Comparison of ENCODE assay signal across 22 cellular contexts in the genomic region with DNA sequence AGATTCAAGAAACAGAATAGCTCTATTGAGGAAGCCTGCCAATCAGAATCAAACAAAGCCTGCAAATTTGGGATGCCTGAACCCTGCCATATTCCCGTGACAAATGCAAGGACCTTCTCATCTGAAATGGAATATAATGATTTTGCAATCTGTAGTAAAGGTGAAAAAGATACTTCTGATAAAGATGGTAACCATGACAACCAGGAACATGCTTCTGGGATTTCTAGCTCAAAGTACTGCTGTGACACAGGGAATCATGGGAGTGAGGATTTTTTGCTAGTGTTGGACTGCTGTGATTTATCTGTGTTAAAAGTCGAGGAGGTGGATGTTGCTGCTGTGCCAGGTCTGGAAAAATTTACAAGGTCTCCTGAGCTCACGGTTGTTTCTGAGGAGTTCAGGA. TPM values are rescaled to one million over a fixed set of nuclear protein-coding genes. Genes with fewer than 3 reads are reported as not detected.
DNase-seq lines count a peak whose midpoint lies in the region; ATAC-seq and TF ChIP-seq lines count a peak whose summit lies in the region.
"Had no signal": no experiment of that assay in that cellular context is flagged by ENCODE, and none has a peak within 500 bp of the region (broad histone marks: within the 10 kb centered on the region; RNA-seq: fewer than 3 reads in every experiment).

No MANE protein-coding gene starts in this region.

- peaks cover 7% of the 10 kb centered on the region for H3K36me3 Mint-ChIP-seq in MCF 10A (ENCODE audit: insufficient read depth, unreplicated experiment)

- TF ChIP-seq CTCF in MCF 10A (IDR thresholded peaks at IDR 0.05; ENCODE audit: unreplicated experiment) (no peak), breast epithelium (IDR thresholded peaks at IDR 0.05) (no peak), PC-3 (conservative IDR thresholded peaks at IDR 0.05; ENCODE audit: low read depth, low read length) (no peak), mammary epithelial cell (conservative IDR thresholded peaks at IDR 0.05 in 1 of 2, IDR thresholded peaks at IDR 0.05 in 1 of 2; ENCODE audit: extremely low read depth in 1 of 2, insufficient read depth in 1 of 2, low read depth in 1 of 2, low read length in 2 of 2) (no peak), foreskin keratinocyte (conservative IDR thresholded peaks at IDR 0.05) (no peak)

- H3K27me3 ChIP-seq in breast epithelium (no peaks in the 10 kb centered on the region), PC-3 (ENCODE audit: low read length) (no peaks in the 10 kb centered on the region), mammary epithelial cell (ENCODE audit: insufficient read depth, low read length) (no peaks in the 10 kb centered on the region), foreskin keratinocyte (no peaks in the 10 kb centered on the region)
- H3K27me3 ChIP-seq: BLaER1 had no signal

- ATAC-seq in PC-3 (no peak), foreskin keratinocyte (no peak), GM18861 (IDR thresholded peaks at IDR 0.05; ENCODE audit: unreplicated experiment) (no peak)
- ATAC-seq: GM23338 had no signal

- DNase-seq in MCF 10A (ENCODE audit: unreplicated experiment) = no peak
- no peak for DNase-seq in breast epithelium (ENCODE audit: low spot score in 2 of 2)
- DNase-seq in PC-3 = no peak
- DNase-seq in mammary epithelial cell = no peak
- no peak for DNase-seq in foreskin keratinocyte
- no peak for DNase-seq in SHP77 (lab: John Stamatoyannopoulos, UW)
- DNase-seq: 8988T; CD4-positive, CD25-positive, alpha-beta regulatory T cell; Karpas-422; NCI-H1092 treated with DMSO at 0.1 percent for 48 hours; NCI-H1436; NCI-H187; NCI-H2171 treated with DMSO at 0.1 percent for 48 hours; NCI-H446 treated with DMSO at 0.1 percent for 48 hours; NCI-H526; NK-92 treated with Interleukin-12 subunit alpha and Interleukin-12 subunit beta, amount 100 ng/mL, for 24 hours; SK-N-SH; SW 1271 had no signal

- no peaks in the 10 kb centered on the region for H3K27me3 Mint-ChIP-seq in MCF 10A (ENCODE audit: insufficient read depth, unreplicated experiment)
- H3K27me3 Mint-ChIP-seq: CD4-positive, CD25-positive, alpha-beta regulatory T cell had no signal

- peaks cover 6% of the 10 kb centered on the region for H3K4me1 Mint-ChIP-seq in MCF 10A (ENCODE audit: insufficient read depth, unreplicated experiment)

- H3K36me3 ChIP-seq in breast epithelium = no peaks in the 10 kb centered on the region
- H3K36me3 ChIP-seq in PC-3 (ENCODE audit: low read depth, low read length) = no peaks in the 10 kb centered on the region
- H3K36me3 ChIP-seq in mammary epithelial cell (ENCODE audit: insufficient read depth, low read length) = no peaks in the 10 kb centered on the region

- in situ Hi-C loops in mammary epithelial cell (cut with MboI; ENCODE audit: low sequenced_read_pairs in 2 of 2) = no loop called here

- no peak overlapping the region for H2AFZ ChIP-seq in PC-3 (ENCODE audit: low read length)
- H2AFZ ChIP-seq in mammary epithelial cell (ENCODE audit: low read depth, low read length) = no peak overlapping the region
- H2AFZ ChIP-seq: GM23338 had no signal

- no peak overlapping the region for H3K4me3 Mint-ChIP-seq in MCF 10A (ENCODE audit: unreplicated experiment)
- H3K4me3 Mint-ChIP-seq: CD4-positive, CD25-positive, alpha-beta regulatory T cell; GM23338 had no signal

- H4K20me1 ChIP-seq in PC-3 (ENCODE audit: low read length) (no peaks in the 10 kb centered on the region), mammary epithelial cell (ENCODE audit: insufficient read depth, low read length) (no peaks in the 10 kb centered on the region)

- POLR2A ChIA-PET in MCF 10A (lab: Yijun Ruan, JAX) = no interaction called here
- POLR2A ChIA-PET in PC-3 (lab: Charles Lee; ENCODE audit: unreplicated experiment) = interaction anchor here (0.5 kb wide), 1 partner anchor 10 kb away, joined by 3 read pairs; no protein-coding TSS in a partner anchor

- no peaks in the 10 kb centered on the region for H3K79me2 ChIP-seq in PC-3 (ENCODE audit: low read length)
- H3K79me2 ChIP-seq in mammary epithelial cell (ENCODE audit: insufficient read depth, low read length) = no peaks in the 10 kb centered on the region

- no peaks in the 10 kb centered on the region for H3K9me3 ChIP-seq in breast epithelium
- no peaks in the 10 kb centered on the region for H3K9me3 ChIP-seq in PC-3 (ENCODE audit: low read length)
- no peaks in the 10 kb centered on the region for H3K9me3 ChIP-seq in mammary epithelial cell (replicated peaks; ENCODE audit: insufficient read depth, low read length)
- H3K9me3 ChIP-seq: BLaER1, HAP-1, SK-N-SH had no signal

- CTCF ChIA-PET in MCF 10A (lab: Yijun Ruan, JAX) = interaction anchor here (0.6 to 2.5 kb wide), 2 partner anchors 112 to 371 kb away, joined by 4 to 11 read pairs; no protein-coding TSS in a partner anchor
- CTCF ChIA-PET in PC-3 (lab: Charles Lee) = no interaction called here
- CTCF ChIA-PET in mammary epithelial cell (lab: Charles Lee; ENCODE audit: low non-redundant PET) = no interaction called here

- 100% methylated on average over 3 of the region's 3 CpGs for whole genome bisulfite sequencing in mammary epithelial cell (ENCODE audit: low coverage, missing lambda C conversion rate)

- no peaks in the 10 kb centered on the region for H3K9me2 ChIP-seq in PC-3 (replicated peaks; ENCODE audit: low read length)
- H3K9me2 ChIP-seq: SK-N-SH had no signal

- H3K4me3 ChIP-seq in breast epithelium = no peak overlapping the region
- H3K4me3 ChIP-seq in PC-3 (ENCODE audit: low read length) = no peak overlapping the region
- H3K4me3 ChIP-seq in mammary epithelial cell (replicated peaks in 1 of 3; ENCODE audit: insufficient read depth in 1 of 3, low read depth in 2 of 3, low read length in 3 of 3) = no peak overlapping the region
- H3K4me3 ChIP-seq: BLaER1, GM23338, HAP-1 had no signal

- intact Hi-C loops in MCF 10A (cut with micrococcal nuclease) (no loop called here), breast epithelium (cut with DNase I; ENCODE audit: low total_unique reads) (loop anchor here (10.0 kb wide), 1 partner anchor 1285 kb away; no protein-coding TSS in a partner anchor), PC-3 (cut with micrococcal nuclease) (no loop called here), mammary epithelial cell (cut with micrococcal nuclease) (no loop called here)

- H3K9me3 Mint-ChIP-seq in MCF 10A (ENCODE audit: unreplicated experiment) = no peaks in the 10 kb centered on the region
- H3K9me3 Mint-ChIP-seq: GM23338 had no signal

- H3K4me2 ChIP-seq in PC-3 (ENCODE audit: low read length) = no peak overlapping the region
- H3K4me2 ChIP-seq in mammary epithelial cell (ENCODE audit: insufficient read depth, low read depth, low read length) = no peak overlapping the region
- H3K4me2 ChIP-seq: BLaER1, GM23338, SK-N-SH had no signal

- H3K9ac ChIP-seq in PC-3 (ENCODE audit: low read length) (no peak overlapping the region), mammary epithelial cell (ENCODE audit: insufficient read depth, low read length) (no peak overlapping the region)
- H3K9ac ChIP-seq: BLaER1, SK-N-SH had no signal

- H3K4me1 ChIP-seq in breast epithelium (no peaks in the 10 kb centered on the region), PC-3 (ENCODE audit: insufficient read depth, low read length) (no peaks in the 10 kb centered on the region), mammary epithelial cell (ENCODE audit: insufficient read depth, low read length) (no peaks in the 10 kb centered on the region), foreskin keratinocyte (peaks cover 5% of the 10 kb centered on the region)

- H3F3A ChIP-seq in PC-3 (ENCODE audit: low read length, unreplicated experiment) = no peaks in the 10 kb centered on the region

- BruUV-seq in MCF 10A (replicated peaks; lab: Mats Ljungman, UMichigan) (TSS peak; percentile 73), PC-3 (replicated peaks; lab: Mats Ljungman, UMichigan) (TSS peak; percentile 68), mammary epithelial cell (replicated peaks; lab: Mats Ljungman, UMichigan) (TSS peak; percentile 46)

- no peak overlapping the region for H3K27ac Mint-ChIP-seq in MCF 10A (ENCODE audit: low read depth, unreplicated experiment)
- H3K27ac Mint-ChIP-seq: GM23338 had no signal

- dilution Hi-C loops in mammary epithelial cell (cut with HindIII; ENCODE audit: low sequenced_read_pairs) = no loop called here

- no peak for TF ChIP-seq POLR2A in breast epithelium (IDR thresholded peaks at IDR 0.05)

- H3K27ac ChIP-seq in breast epithelium (no peak overlapping the region), PC-3 (ENCODE audit: low read length) (no peak overlapping the region), mammary epithelial cell (ENCODE audit: insufficient read depth, low read depth, low read length) (no peak overlapping the region), foreskin keratinocyte (no peak overlapping the region)
- H3K27ac ChIP-seq: BLaER1 had no signal

RNA-seq across cellular contexts. Expression of a gene that starts 33.4 kb away (rescaled TPM):
- total RNA-seq in MCF 10A (2022) (32.4 and 34.6 TPM in 2 replicates), breast epithelium (10 to 100 TPM; 15.5 to 94.1 (median 87.5) TPM), PC-3 (2014; rRNA removed) (23.1 and 28.7 TPM in 2 replicates), mammary epithelial cell (10 to 100 TPM; 25.6 to 80.7 TPM), foreskin keratinocyte (25.7 and 28.5 TPM in 2 replicates)
- polyA plus RNA-seq in mammary epithelial cell (20.9 TPM), foreskin keratinocyte (27.0 and 32.1 TPM in 2 replicates)
- 13.7 TPM for polyA minus RNA-seq in mammary epithelial cell
